ENCODE assay signal across 29 cellular contexts in genomic region chr1:1771096-1771495, GRCh38.
"Had no signal": no experiment of that assay in that cellular context is flagged by ENCODE, and none has a peak within 500 bp of the region (broad histone marks: within the 10 kb centered on the region; RNA-seq: fewer than 3 reads in every experiment).

No MANE protein-coding gene starts in this region.

- H3K36me3 ChIP-seq: breast epithelium had no signal

- H3K27ac Mint-ChIP-seq: activated CD4-positive, alpha-beta T cell treated with anti-CD3 and anti-CD28 coated beads, Interleukin-2, amount 10 ng/mL, durations not matched to agents 24 days and 14 days; activated CD8-positive, alpha-beta T cell treated with anti-CD3 and anti-CD28 coated beads for 36 hours; activated naive CD4-positive, alpha-beta T cell treated with anti-CD3 and anti-CD28 coated beads for 36 hours; activated naive CD4-positive, alpha-beta T cell treated with anti-CD3 and anti-CD28 coated beads, Interleukin-2, amount 50 U/mL, for 72 hours; activated T-cell treated with anti-CD3 and anti-CD28 coated beads, Interleukin-2, amount 50 U/mL, for 24 hours; activated T-helper 2 cell treated with anti-CD3 and anti-CD28 coated beads, Interferon-gamma antibody, Interleukin-2, Interleukin-4, amounts not matched to agents 10 μg/mL and 5 μg/mL and 100 μg/mL, durations not matched to agents 14 hours and 24 hours and 36 hours had no signal

- DNase-seq: activated CD4-positive, alpha-beta T cell treated with anti-CD3 and anti-CD28 coated beads, Interleukin-2, amount 10 ng/mL, durations not matched to agents 24 days and 14 days; activated CD4-positive, alpha-beta T cell treated with anti-CD3 and anti-CD28 coated beads, Interleukin-2, amount 50 U/mL, for 4 hours; activated CD8-positive, alpha-beta T cell treated with anti-CD3 and anti-CD28 coated beads for 36 hours; activated gamma-delta T cell treated with Interleukin-2 at 50 U/mL for 16 hours; activated naive CD4-positive, alpha-beta T cell treated with anti-CD3 and anti-CD28 coated beads for 36 hours; activated T-cell treated with anti-CD3 and anti-CD28 coated beads, Interleukin-2, amount 50 U/mL, for 24 hours; adrenal gland; body of pancreas; Kasumi-1; MG63; NCI-H1048; NCI-H1105 treated with DMSO at 0.1 percent for 48 hours; NCI-H1436 treated with DMSO at 0.1 percent for 48 hours; NCI-H1694 treated with DMSO at 0.1 percent for 48 hours; NCI-H2029; NCI-H345; NCI-H524 treated with DMSO at 0.1 percent for 48 hours; NK-92 treated with Interleukin-12 subunit alpha and Interleukin-12 subunit beta, amount 100 ng/mL, for 24 hours; SW 1271; T-helper 1 cell; T-helper 2 cell; T-helper 9 cell had no signal

- H3K27ac ChIP-seq: adrenal gland, body of pancreas, breast epithelium, PC-9, RWPE1, VCaP had no signal

- H3K9me3 ChIP-seq: body of pancreas had no signal

- H3K4me3 ChIP-seq: adrenal gland, body of pancreas, breast epithelium, MG63, PC-9 had no signal

- H3K27me3 ChIP-seq: adrenal gland, body of pancreas, breast epithelium, MG63 had no signal

- ATAC-seq: activated CD8-positive, alpha-beta T cell treated with anti-CD3 and anti-CD28 coated beads for 36 hours; activated naive CD4-positive, alpha-beta T cell treated with anti-CD3 and anti-CD28 coated beads, Interleukin-2, amount 50 U/mL, for 72 hours; body of pancreas; Right ventricle myocardium inferior had no signal

- H3K4me3 Mint-ChIP-seq: activated CD4-positive, alpha-beta T cell treated with anti-CD3 and anti-CD28 coated beads, Interleukin-2, amount 10 ng/mL, durations not matched to agents 24 days and 14 days; activated CD8-positive, alpha-beta T cell treated with anti-CD3 and anti-CD28 coated beads for 36 hours; activated naive CD4-positive, alpha-beta T cell treated with anti-CD3 and anti-CD28 coated beads for 36 hours; activated T-cell treated with anti-CD3 and anti-CD28 coated beads, Interleukin-2, amount 50 U/mL, for 24 hours had no signal

- H3K27me3 Mint-ChIP-seq: activated CD4-positive, alpha-beta T cell treated with anti-CD3 and anti-CD28 coated beads, Interleukin-2, amount 10 ng/mL, durations not matched to agents 24 days and 14 days; activated CD8-positive, alpha-beta T cell treated with anti-CD3 and anti-CD28 coated beads for 36 hours; activated T-cell treated with anti-CD3 and anti-CD28 coated beads, Interleukin-2, amount 50 U/mL, for 24 hours had no signal
